In the genomic region with DNA sequence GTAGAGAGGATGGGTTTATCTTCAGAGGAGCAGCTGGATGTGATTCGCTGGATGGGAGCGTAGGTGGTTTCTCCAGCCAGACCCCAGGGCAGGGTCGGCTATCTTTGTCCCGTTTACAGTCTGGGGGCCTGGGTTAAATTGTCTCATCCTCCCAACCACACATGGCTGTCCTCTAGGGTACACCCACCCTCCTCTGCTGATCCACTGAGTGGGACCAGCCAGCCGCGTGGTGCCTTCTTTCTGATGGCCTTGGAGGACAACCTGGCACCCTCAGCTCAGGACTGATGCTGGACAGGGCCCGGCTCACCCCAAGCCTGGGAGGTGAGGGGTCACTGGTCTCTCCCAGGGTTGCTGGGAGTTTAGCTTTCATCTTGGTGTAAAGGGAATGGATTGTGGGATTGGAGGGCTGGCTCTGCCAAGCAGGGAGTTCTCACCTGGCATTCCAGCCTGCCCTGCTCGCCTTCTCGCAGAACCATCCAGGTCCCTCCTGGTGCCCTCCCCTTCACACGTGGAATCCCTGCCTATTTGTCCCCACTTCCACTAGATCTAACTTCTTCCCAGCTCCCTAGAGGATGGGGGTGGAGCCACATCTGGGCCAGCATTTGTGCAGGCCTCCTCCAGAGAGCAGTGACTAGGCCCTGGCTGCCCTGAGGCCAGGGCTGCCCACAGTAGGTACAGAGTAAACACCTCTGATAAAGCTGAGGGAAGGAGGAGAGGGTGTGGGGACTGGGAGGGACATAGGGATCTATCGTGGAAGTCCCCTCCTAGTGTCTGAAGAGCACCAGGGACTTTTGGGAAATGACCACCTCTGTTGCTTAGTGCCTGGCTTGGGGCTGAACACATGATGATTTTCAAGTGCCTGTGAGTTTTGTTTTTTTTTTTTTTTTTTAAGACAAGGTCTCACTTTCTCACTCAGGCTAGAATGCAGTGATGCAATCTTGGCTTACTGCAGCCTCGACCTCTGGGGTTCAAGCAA, we compare ENCODE assay signal across 8 cellular contexts. TPM values are rescaled to one million over a fixed set of nuclear protein-coding genes. Genes with fewer than 3 reads are reported as not detected.
A peak's percentile ranks its signal among the peaks of the same experiment; 100 is the strongest.
DNase-seq lines count a peak whose midpoint lies in the region; ATAC-seq and TF ChIP-seq lines count a peak whose summit lies in the region.

No MANE protein-coding gene starts in this region.

- peaks cover 3% of the 10 kb centered on the region for H3K36me3 Mint-ChIP-seq in progenitor cell of endocrine pancreas (ENCODE audit: insufficient read depth)

- POLR2A ChIA-PET in PC-3 (lab: Charles Lee; ENCODE audit: unreplicated experiment) = interaction anchor here (0.6 kb wide), 1 partner anchor 53 kb away, joined by 3 read pairs; no protein-coding TSS in a partner anchor

- peak overlapping the region; percentile 99 for H3K4me3 ChIP-seq in PC-3 (ENCODE audit: low read length)

- peak overlapping the region; percentile 95 for H3K9ac ChIP-seq in PC-3 (ENCODE audit: low read length)

- H3F3A ChIP-seq in PC-3 (ENCODE audit: low read length, unreplicated experiment) = no peaks in the 10 kb centered on the region

- CTCF ChIA-PET in PC-3 (lab: Charles Lee) = interaction anchor here (2.0 kb wide), 1 partner anchor 33 kb away, joined by 6 read pairs; no protein-coding TSS in a partner anchor

- peaks cover 61% of the 10 kb centered on the region for H3K79me2 ChIP-seq in PC-3 (ENCODE audit: low read length)

- peak; percentile 31 for ATAC-seq in PC-3
- ATAC-seq in esophagus mucosa = peak; percentile 54
- ATAC-seq in GM18520 (IDR thresholded peaks at IDR 0.05; ENCODE audit: unreplicated experiment) = no peak
- no peak for ATAC-seq in HG02884 (IDR thresholded peaks at IDR 0.05; ENCODE audit: unreplicated experiment)

- H3K9me3 ChIP-seq in PC-3 (ENCODE audit: low read length) = no peaks in the 10 kb centered on the region

- intact Hi-C loops in PC-3 (cut with micrococcal nuclease) = no loop called here

- H4K20me1 ChIP-seq in PC-3 (ENCODE audit: low read length) = peaks cover 26% of the 10 kb centered on the region; the same call in 1 of the 2 replicates

- no peaks in the 10 kb centered on the region for H3K27me3 ChIP-seq in PC-3 (ENCODE audit: low read length)

- peak overlapping the region; percentile 90 for H2AFZ ChIP-seq in PC-3 (ENCODE audit: low read length)

- DNase-seq in GM03348 (ENCODE audit: low spot score) (peak; percentile 67), PC-3 (peak; percentile 66), progenitor cell of endocrine pancreas (ENCODE audit: low spot score, unreplicated experiment) (no peak), NOMO-1 treated with dmso at 0.1 percent for 144 hours (lab: John Stamatoyannopoulos, UW; ENCODE audit: unreplicated experiment) (no peak), NCI-H2171 treated with DMSO at 0.1 percent for 48 hours (lab: John Stamatoyannopoulos, UW) (no peak)

- no peaks in the 10 kb centered on the region for H3K9me2 ChIP-seq in PC-3 (replicated peaks; ENCODE audit: low read length)

- peaks cover 42% of the 10 kb centered on the region for H3K27me3 Mint-ChIP-seq in progenitor cell of endocrine pancreas

- peaks cover 29% of the 10 kb centered on the region for H3K4me1 ChIP-seq in PC-3 (ENCODE audit: insufficient read depth, low read length)

- H3K36me3 ChIP-seq in PC-3 (ENCODE audit: low read depth, low read length) = peaks cover 9% of the 10 kb centered on the region; the same call in 1 of the 2 replicates

- peaks cover 24% of the 10 kb centered on the region for H3K4me1 Mint-ChIP-seq in progenitor cell of endocrine pancreas (ENCODE audit: low read depth)

- peak overlapping the region; percentile 76 for H3K4me3 Mint-ChIP-seq in progenitor cell of endocrine pancreas (ENCODE audit: low read depth)

- peak overlapping the region; percentile 99 for H3K4me2 ChIP-seq in PC-3 (ENCODE audit: low read length)

- H3K27ac Mint-ChIP-seq in progenitor cell of endocrine pancreas = peak overlapping the region; percentile 42

- BruUV-seq in PC-3 (replicated peaks; lab: Mats Ljungman, UMichigan) = TSS peak; percentile 37

- H3K27ac ChIP-seq in PC-3 (ENCODE audit: low read length) = no peak overlapping the region

- no peaks in the 10 kb centered on the region for H3K9me3 Mint-ChIP-seq in progenitor cell of endocrine pancreas (ENCODE audit: low read depth)

- TF ChIP-seq CTCF in PC-3 (conservative IDR thresholded peaks at IDR 0.05; ENCODE audit: low read depth, low read length) = no peak
- no peak for TF ChIP-seq CTCF in progenitor cell of endocrine pancreas (IDR thresholded peaks at IDR 0.05; ENCODE audit: unreplicated experiment)

RNA-seq across cellular contexts. Expression of gene ITPR3, which starts 1.6 kb away (rescaled TPM):
- total RNA-seq in PC-3 (2014; rRNA removed) (41.8 and 50.6 TPM in 2 replicates), esophagus mucosa (23.7 TPM), progenitor cell of endocrine pancreas (28.3 and 30.4 TPM in 2 replicates)

RNA-seq across cellular contexts. Expression of gene BAK1, which starts 42.7 kb away (rescaled TPM):
- 15.1 and 23.7 TPM in 2 replicates for total RNA-seq in PC-3 (2014; rRNA removed)
- 33.5 TPM for total RNA-seq in esophagus mucosa
- 21.0 and 22.4 TPM in 2 replicates for total RNA-seq in progenitor cell of endocrine pancreas

Comparison
In these comparisons a context has a peak if more than half of its experiments do, and no peak if none do; other contexts are left out.
1. DNase-seq: peak in GM03348 (single experiment) and PC-3 (single experiment); none in progenitor cell of endocrine pancreas (single experiment), NOMO-1 treated with dmso at 0.1 percent for 144 hours (single experiment) and NCI-H2171 treated with DMSO at 0.1 percent for 48 hours (single experiment).
2. ATAC-seq: peak in PC-3 (single experiment) and esophagus mucosa (single experiment); none in GM18520 (single experiment) and HG02884 (single experiment).